18 cellular contexts compared by ENCODE assay signal in the genomic region with DNA sequence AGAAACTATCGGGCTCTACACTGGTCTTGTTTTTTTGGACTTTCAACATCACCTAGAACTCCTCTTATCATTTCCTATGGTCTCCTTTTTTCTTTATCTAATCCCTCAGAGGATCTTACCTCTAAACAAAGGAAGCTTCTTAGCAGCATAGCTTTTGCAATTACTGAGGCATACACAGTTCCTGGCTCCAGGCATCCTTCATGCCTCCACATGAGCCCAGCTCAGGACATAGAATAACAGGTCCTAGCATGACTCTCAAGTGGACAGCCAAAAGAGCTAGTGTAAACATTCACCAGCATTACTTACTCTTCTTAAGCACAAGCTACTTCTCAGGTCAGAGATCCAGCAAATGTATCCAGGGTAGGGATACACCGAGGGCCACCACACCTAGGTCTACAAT. TPM values are rescaled to one million over a fixed set of nuclear protein-coding genes. Genes with fewer than 3 reads are reported as not detected.
DNase-seq lines count a peak whose midpoint lies in the region; ATAC-seq, FAIRE-seq and TF ChIP-seq lines count a peak whose summit lies in the region.
"Had no signal": no experiment of that assay in that cellular context is flagged by ENCODE, and none has a peak within 500 bp of the region (broad histone marks: within the 10 kb centered on the region; RNA-seq: fewer than 3 reads in every experiment).

No MANE protein-coding gene starts in this region.

- intact Hi-C loops in CD8-positive, alpha-beta T cell (cut with DNase I, micrococcal nuclease), result no loop called here

- TF ChIP-seq CTCF in RWPE2 (IDR thresholded peaks at IDR 0.05; ENCODE audit: poor library complexity, severe bottlenecking) (no peak), endodermal cell (conservative IDR thresholded peaks at IDR 0.05) (no peak), keratinocyte (optimal IDR thresholded peaks at IDR 0.05 in 1 of 3, IDR thresholded peaks at IDR 0.05 in 1 of 3, conservative IDR thresholded peaks at IDR 0.05 in 1 of 3; ENCODE audit: extremely low read depth in 1 of 3, insufficient read depth in 2 of 3, low read length in 3 of 3) (no peak)
- no peak for TF ChIP-seq CTCF in CD8-positive, alpha-beta T cell (IDR thresholded peaks at IDR 0.05)

- no peak overlapping the region for H3K9ac ChIP-seq in endodermal cell (ENCODE audit: extremely low read depth, low read length, poor library complexity, severe bottlenecking)
- H3K9ac ChIP-seq in keratinocyte (ENCODE audit: control insufficient read depth, extremely low read depth, insufficient read depth, low read length), result no peak overlapping the region

- H3K4me3 ChIP-seq in RWPE2 (ENCODE audit: severe bottlenecking) (no peak overlapping the region), endodermal cell (ENCODE audit: low read length) (no peak overlapping the region), keratinocyte (ENCODE audit: control insufficient read depth in 2 of 3, extremely low read depth in 1 of 3, insufficient read depth in 2 of 3, low read depth in 1 of 3, low read length in 3 of 3) (no peak overlapping the region)
- no peak overlapping the region for H3K4me3 ChIP-seq in CD8-positive, alpha-beta T cell (ENCODE audit: low read depth, low read length)
- H3K4me3 ChIP-seq: GM23338 had no signal

- no peaks in the 10 kb centered on the region for H3K9me1 ChIP-seq in keratinocyte (ENCODE audit: control insufficient read depth, extremely low read depth, insufficient read depth, low read length)

- POLR2A ChIA-PET in CD8-positive, alpha-beta T cell (lab: Charles Lee), result no interaction called here

- dilution Hi-C loops in keratinocyte (cut with MboI; ENCODE audit: extremely low pct_ligation_motif_present, low sequenced_read_pairs), result no loop called here

- H3K79me2 ChIP-seq in keratinocyte (ENCODE audit: control insufficient read depth, insufficient read depth, low read length), result no peaks in the 10 kb centered on the region

- peaks cover 6% of the 10 kb centered on the region for H3K4me1 Mint-ChIP-seq in endodermal cell
- no peaks in the 10 kb centered on the region for H3K4me1 Mint-ChIP-seq in CD8-positive, alpha-beta T cell (ENCODE audit: low read depth)
- H3K4me1 Mint-ChIP-seq: CD14-positive monocyte, GM23338 had no signal

- H3K36me3 ChIP-seq in RWPE2 (ENCODE audit: low read depth) (no peaks in the 10 kb centered on the region), endodermal cell (ENCODE audit: control insufficient read depth, insufficient read depth, low read length) (no peaks in the 10 kb centered on the region), keratinocyte (ENCODE audit: control insufficient read depth in 2 of 2, extremely low read depth in 1 of 2, insufficient read depth in 2 of 2, low read length in 2 of 2) (no peaks in the 10 kb centered on the region)
- no peaks in the 10 kb centered on the region for H3K36me3 ChIP-seq in CD8-positive, alpha-beta T cell (ENCODE audit: insufficient read depth, low read length)

- H2AFZ ChIP-seq in keratinocyte (ENCODE audit: control insufficient read depth, low read length), result peak overlapping the region; percentile 11
- H2AFZ ChIP-seq: GM23338 had no signal

- H3K27me3 ChIP-seq in RWPE2 (ENCODE audit: insufficient read depth, poor library complexity, severe bottlenecking), result no peaks in the 10 kb centered on the region
- H3K27me3 ChIP-seq in endodermal cell (ENCODE audit: control insufficient read depth, insufficient read depth, low read length, poor library complexity, severe bottlenecking), result no peaks in the 10 kb centered on the region
- no peaks in the 10 kb centered on the region for H3K27me3 ChIP-seq in keratinocyte (ENCODE audit: control insufficient read depth, extremely low read depth, insufficient read depth, low read length)
- H3K27me3 ChIP-seq in CD8-positive, alpha-beta T cell (ENCODE audit: insufficient read depth, low read length), result no peaks in the 10 kb centered on the region

- peak; percentile 40 for DNase-seq in DMS53 (lab: John Stamatoyannopoulos, UW)
- no peak for DNase-seq in DMS53 treated with DMSO at 0.1 percent for 48 hours (lab: John Stamatoyannopoulos, UW; ENCODE audit: unreplicated experiment)
- DNase-seq in RWPE2 (ENCODE audit: low spot score), result no peak
- no peak for DNase-seq in endodermal cell
- peak; percentile 48 for DNase-seq in keratinocyte (ENCODE audit: low read depth, low spot score)
- no peak for DNase-seq in D341Med (ENCODE audit: low spot score)
- DNase-seq in GM19240 (ENCODE audit: insufficient read length, low spot score), result no peak
- DNase-seq in CD8-positive, alpha-beta T cell, result no peak
- DNase-seq: DMS 273 treated with DMSO at 0.1 percent for 48 hours, DMS79 treated with DMSO at 0.1 percent for 48 hours, EL, H7 had no signal

- CTCF ChIA-PET in CD8-positive, alpha-beta T cell (lab: Charles Lee), result interaction anchor here (1.5 kb wide), 1 partner anchor 23 kb away, joined by 4 read pairs; no protein-coding TSS in a partner anchor

- peak; percentile 87 for ATAC-seq in RWPE2 (ENCODE audit: low read depth)
- ATAC-seq in CD8-positive, alpha-beta T cell, result no peak
- ATAC-seq: GM23338 had no signal

- H3K4me2 ChIP-seq in keratinocyte (ENCODE audit: control insufficient read depth, extremely low read depth, insufficient read depth, low read depth, low read length), result peak overlapping the region; percentile 33
- H3K4me2 ChIP-seq: GM23338 had no signal

- H3K27ac ChIP-seq in RWPE2 (ENCODE audit: poor library complexity, severe bottlenecking) (no peak overlapping the region), endodermal cell (ENCODE audit: low read depth, low read length) (no peak overlapping the region), keratinocyte (ENCODE audit: control insufficient read depth, insufficient read depth, low read length) (no peak overlapping the region)
- H3K27ac ChIP-seq in CD8-positive, alpha-beta T cell (ENCODE audit: low read depth, low read length), result no peak overlapping the region
- H3K27ac ChIP-seq: 22Rv1, HL-60 had no signal

- H3K9me3 Mint-ChIP-seq in endodermal cell, result no peaks in the 10 kb centered on the region
- peaks cover 2% of the 10 kb centered on the region for H3K9me3 Mint-ChIP-seq in CD8-positive, alpha-beta T cell
- H3K9me3 Mint-ChIP-seq: GM23338 had no signal

- H3K36me3 Mint-ChIP-seq in endodermal cell (ENCODE audit: low read depth), result no peaks in the 10 kb centered on the region
- H3K36me3 Mint-ChIP-seq in CD8-positive, alpha-beta T cell, result no peaks in the 10 kb centered on the region
- H3K36me3 Mint-ChIP-seq: CD14-positive monocyte had no signal

- peak; percentile 93 for FAIRE-seq in keratinocyte (lab: Jason Lieb, UNC)
- FAIRE-seq: G401.6, GM12891 had no signal

- H3K4me1 ChIP-seq in RWPE2 (ENCODE audit: insufficient read depth, poor library complexity, severe bottlenecking) (peaks cover 8% of the 10 kb centered on the region), endodermal cell (ENCODE audit: control insufficient read depth, insufficient read depth, low read length) (peaks cover 4% of the 10 kb centered on the region), keratinocyte (ENCODE audit: control insufficient read depth, extremely low read depth, insufficient read depth, low read length) (peaks cover 16% of the 10 kb centered on the region)
- no peaks in the 10 kb centered on the region for H3K4me1 ChIP-seq in CD8-positive, alpha-beta T cell (ENCODE audit: insufficient read depth, low read length)

- H3K27ac Mint-ChIP-seq in endodermal cell, result no peak overlapping the region
- no peak overlapping the region for H3K27ac Mint-ChIP-seq in CD8-positive, alpha-beta T cell
- H3K27ac Mint-ChIP-seq: CD14-positive monocyte, GM23338 had no signal

- H3K9me3 ChIP-seq in RWPE2 (ENCODE audit: severe bottlenecking) (no peaks in the 10 kb centered on the region), endodermal cell (ENCODE audit: control insufficient read depth, low read length) (no peaks in the 10 kb centered on the region), keratinocyte (ENCODE audit: control insufficient read depth, low read depth, low read length) (no peaks in the 10 kb centered on the region)
- H3K9me3 ChIP-seq in CD8-positive, alpha-beta T cell (ENCODE audit: low read length), result no peaks in the 10 kb centered on the region

- no peaks in the 10 kb centered on the region for H4K20me1 ChIP-seq in keratinocyte (ENCODE audit: control insufficient read depth, extremely low read depth, insufficient read depth, low read length)

- 91 to 93% methylated on average over 1 to 2 of the region's 2 CpGs for WGBS in endodermal cell (ENCODE audit: insufficient coverage in 1 of 2, insufficient read length in 1 of 2), 2 experiments

- peak overlapping the region; percentile 8 for H3K4me3 Mint-ChIP-seq in endodermal cell
- H3K4me3 Mint-ChIP-seq in CD8-positive, alpha-beta T cell, result no peak overlapping the region
- H3K4me3 Mint-ChIP-seq: CD14-positive monocyte, GM23338 had no signal

- no peaks in the 10 kb centered on the region for H3K27me3 Mint-ChIP-seq in endodermal cell (ENCODE audit: insufficient read depth)
- H3K27me3 Mint-ChIP-seq in CD8-positive, alpha-beta T cell (ENCODE audit: low read depth), result peaks cover 8% of the 10 kb centered on the region

RNA-seq across cellular contexts. Expression of gene CFAP300, which starts 17.1 kb away (rescaled TPM):
- total RNA-seq in endodermal cell, result 1 to 10 TPM; 2.9 to 5.2 TPM
- 3.2 TPM for polyA plus RNA-seq in endodermal cell (2013, experiment 1 of 2)
- 4.7 TPM for polyA plus RNA-seq in endodermal cell (2013, experiment 2 of 2)
- polyA plus RNA-seq in keratinocyte, result 2.1 to 2.6 TPM (median 2.2 TPM) in 3 replicates
- 1.2 TPM for polyA plus RNA-seq in keratinocyte (2011; ENCODE audit: low read depth)
- 1.6 and 3.5 TPM in 2 replicates for polyA plus RNA-seq in keratinocyte (2011; cell fraction: cytosol; rRNA removed)
- 1.5 and 3.3 TPM in 2 replicates for polyA plus RNA-seq in keratinocyte (2011; cell fraction: nucleus; rRNA removed)
- polyA plus RNA-seq in keratinocyte (2012; ENCODE audit: low replicate concordance), result 1.8 and 2.2 TPM in 2 replicates
- 0.61 TPM in 1 of 3 replicates, not detected in the others for polyA minus RNA-seq in keratinocyte
- polyA minus RNA-seq in keratinocyte (2011; cell fraction: cytosol; rRNA and poly(A)+ RNA removed), result not detected
- polyA minus RNA-seq in keratinocyte (2011; cell fraction: nucleus; rRNA and poly(A)+ RNA removed), result 0.21 TPM in 1 of 2 replicates, not detected in the other
- not detected for total RNA-seq in CD8-positive, alpha-beta T cell
- polyA plus RNA-seq: CD14-positive monocyte had no signal

RNA-seq across cellular contexts. Expression of gene YAP1, which starts 45.9 kb away (rescaled TPM):
- total RNA-seq in endodermal cell, result 100 to 1,000 TPM; 224 to 228 TPM
- polyA plus RNA-seq in endodermal cell (2013, experiment 1 of 2), result 132 TPM
- 122 TPM for polyA plus RNA-seq in endodermal cell (2013, experiment 2 of 2)
- polyA plus RNA-seq in keratinocyte, result 89.8 to 125 TPM (median 105 TPM) in 3 replicates
- 73.1 TPM for polyA plus RNA-seq in keratinocyte (2011; ENCODE audit: low read depth)
- polyA plus RNA-seq in keratinocyte (2011; cell fraction: cytosol; rRNA removed), result 95.6 and 114 TPM in 2 replicates
- polyA plus RNA-seq in keratinocyte (2011; cell fraction: nucleus; rRNA removed), result 132 and 152 TPM in 2 replicates
- 66.6 and 104 TPM in 2 replicates for polyA plus RNA-seq in keratinocyte (2012; ENCODE audit: low replicate concordance)
- 237 to 310 TPM (median 294 TPM) in 3 replicates for polyA minus RNA-seq in keratinocyte
- polyA minus RNA-seq in keratinocyte (2011; cell fraction: cytosol; rRNA and poly(A)+ RNA removed), result 154 TPM
- 166 and 273 TPM in 2 replicates for polyA minus RNA-seq in keratinocyte (2011; cell fraction: nucleus; rRNA and poly(A)+ RNA removed)
- total RNA-seq in CD8-positive, alpha-beta T cell, result not detected
- polyA plus RNA-seq: CD14-positive monocyte had no signal

Comparison
In these comparisons a context has a peak if more than half of its experiments do, and no peak if none do; other contexts are left out.
1. DNase-seq: peak in DMS53 (single experiment) and keratinocyte (single experiment); none in DMS53 treated with DMSO at 0.1 percent for 48 hours (single experiment), RWPE2 (single experiment), endodermal cell (single experiment), D341Med (single experiment), GM19240 (single experiment) and CD8-positive, alpha-beta T cell (0 of 7).
2. RNA of gene YAP1, which starts 45.9 kb away (total RNA-seq): 224 to 228 TPM in endodermal cell; not detected in CD8-positive, alpha-beta T cell; every median in the first group is over 100 times any median in the second.